ENCODE assay signal across 22 cellular contexts in the genomic region with DNA sequence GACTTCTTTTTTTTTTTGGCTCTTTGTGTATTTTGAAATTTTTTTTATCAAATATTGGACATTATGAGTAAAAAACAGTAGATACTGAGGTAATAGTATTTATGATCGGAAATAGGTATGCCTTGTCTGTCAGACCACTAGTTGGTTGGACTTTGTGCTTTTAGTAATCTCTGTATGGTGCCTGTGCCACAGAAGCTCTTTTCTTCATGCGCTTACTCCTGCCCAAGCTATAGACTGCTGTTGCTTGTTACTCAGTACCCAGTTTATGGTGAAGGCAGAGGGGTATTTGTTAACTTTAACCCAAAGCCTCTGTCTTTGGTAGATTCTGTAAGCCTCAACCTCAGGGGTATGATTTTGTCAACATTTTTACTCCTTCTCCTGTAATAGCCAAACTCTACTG.
"Had no signal": no experiment of that assay in that cellular context is flagged by ENCODE, and none has a peak within 500 bp of the region (broad histone marks: within the 10 kb centered on the region; RNA-seq: fewer than 3 reads in every experiment).

No MANE protein-coding gene starts in this region.

- ATAC-seq: Panc1, PC-3 had no signal

- H3K9me2 ChIP-seq: SK-N-SH had no signal

- DNase-seq: IMR-90, Karpas-422, KG1, MG63, NCI-H1092, NCI-H1105 treated with DMSO at 0.1 percent for 48 hours, NCI-H1417 treated with DMSO at 0.1 percent for 48 hours, NCI-H146, NCI-H1694 treated with DMSO at 0.1 percent for 48 hours, NCI-H1930, NCI-H2081, NCI-H2107, NCI-H2227 treated with DMSO at 0.1 percent for 48 hours, NCI-H524 treated with DMSO at 0.1 percent for 48 hours, NCI-H69, NCI-H774, PC-3, SHP77, SK-N-SH, SW 1271 had no signal

- H3K4me2 ChIP-seq: SK-N-SH had no signal

- H3K27ac ChIP-seq: RWPE1 had no signal

- H3K9me3 ChIP-seq: MG63, SK-N-SH had no signal

- H3K4me3 ChIP-seq: MG63 had no signal

- H3K27me3 ChIP-seq: MG63 had no signal

- H3K9ac ChIP-seq: SK-N-SH had no signal
